ENCODE assay signal across 1 cellular context in the genomic region with DNA sequence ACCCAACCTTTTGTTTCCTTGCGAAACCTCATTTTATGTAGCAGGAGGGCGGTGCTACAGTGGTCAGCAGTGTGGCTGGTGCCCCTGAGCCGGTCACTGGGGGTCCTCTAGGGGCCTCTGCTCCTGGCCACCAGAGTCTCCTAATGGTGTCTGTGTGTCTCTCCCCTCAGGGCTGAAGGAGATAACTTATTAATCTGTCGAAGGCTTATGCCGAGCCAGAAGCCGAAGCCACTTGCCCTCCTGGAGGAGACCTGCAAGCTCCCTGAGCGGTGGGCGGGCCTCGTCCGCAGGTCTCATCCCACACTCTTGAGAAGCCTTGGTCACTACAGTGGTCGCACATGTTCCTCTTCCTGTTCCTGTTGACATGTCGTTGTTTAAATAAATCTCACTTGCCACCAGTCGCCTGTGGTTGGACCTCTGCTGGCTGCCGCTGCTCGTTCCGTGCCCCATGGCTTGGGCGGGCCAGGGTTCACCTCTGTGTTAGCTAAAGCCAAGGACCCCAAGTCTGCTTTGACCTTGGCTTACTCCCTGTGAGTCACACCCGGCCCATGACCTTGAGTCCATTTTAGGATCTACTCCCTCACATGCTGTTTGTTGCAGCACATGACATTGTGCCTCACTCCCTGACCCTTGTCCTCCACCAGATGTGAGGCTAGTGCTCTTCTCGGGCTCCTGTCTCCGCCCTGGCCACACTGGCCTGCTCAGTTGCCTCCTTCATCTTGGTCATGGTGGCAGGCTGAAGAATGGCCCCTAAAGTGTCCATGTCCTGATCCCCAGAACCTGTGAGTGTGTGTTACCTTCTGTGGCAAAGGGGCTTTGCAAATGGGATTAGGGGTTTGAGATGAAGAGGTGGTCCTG.
TF ChIP-seq lines count a peak whose summit lies in the region.

No MANE protein-coding gene starts in this region.

TF ChIP-seq in K562, 482 proteins besides CTCF, POLR2A, EP300 and RAD21:
- TF ChIP-seq CHD2 (IDR thresholded peaks at IDR 0.05; ENCODE audit: low read depth, low read length) (no peak), NR2C1 (IDR thresholded peaks at IDR 0.05) (no peak), NR2C1 (tag; IDR thresholded peaks at IDR 0.05) (0 out of 2 replicates have a peak, but pooled peaks have one; percentile 22), POLR2H (tag; IDR thresholded peaks at IDR 0.05; ENCODE audit: low read depth) (no peak), ESRRA (IDR thresholded peaks at IDR 0.05; ENCODE audit: borderline replicate concordance, low read depth) (peak; percentile 20; the same call in 1 of the 2 replicates), LARP7 (IDR thresholded peaks at IDR 0.05) (no peak)
